In the genomic region with DNA sequence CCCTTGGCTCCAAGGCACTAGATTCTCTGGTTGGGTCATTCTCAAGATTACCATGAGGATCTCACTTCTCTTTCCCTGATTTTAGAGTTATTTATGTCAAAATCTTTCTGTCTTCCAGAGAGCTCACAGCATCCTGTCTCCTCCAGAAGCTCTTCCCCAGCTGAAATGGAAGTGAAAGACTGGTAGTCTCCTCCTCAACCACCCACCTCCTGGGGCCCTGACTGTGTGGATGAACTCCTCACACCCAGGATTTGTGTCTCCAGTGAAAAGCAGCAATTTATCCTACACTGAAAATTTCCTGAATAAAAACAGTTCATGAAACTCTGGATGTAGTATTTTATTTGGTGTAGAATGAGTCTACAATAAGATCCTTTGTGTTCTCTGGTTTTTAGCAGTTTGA, we compare ENCODE assay signal across 18 cellular contexts. TPM values are rescaled to one million over a fixed set of nuclear protein-coding genes. Genes with fewer than 3 reads are reported as not detected.
"Had no signal": no experiment of that assay in that cellular context is flagged by ENCODE, and none has a peak within 500 bp of the region (broad histone marks: within the 10 kb centered on the region; RNA-seq: fewer than 3 reads in every experiment).

No MANE protein-coding gene starts in this region.

- FAIRE-seq: islet of Langerhans had no signal

- H3K27ac Mint-ChIP-seq: activated naive CD4-positive, alpha-beta T cell treated with anti-CD3 and anti-CD28 coated beads, Interleukin-2, amount 10 ng/mL, durations not matched to agents 7 days and 5 days; activated T-helper 2 cell treated with anti-CD3 and anti-CD28 coated beads, Interferon-gamma antibody, Interleukin-2, Interleukin-4, amounts not matched to agents 10 μg/mL and 5 μg/mL and 100 μg/mL, durations not matched to agents 14 hours and 24 hours and 36 hours; effector memory CD8-positive, alpha-beta T cell; nephron progenitor cell had no signal

- H3K36me3 ChIP-seq: ovary, spleen, upper lobe of right lung had no signal

- H3K36me3 Mint-ChIP-seq: activated naive CD4-positive, alpha-beta T cell treated with anti-CD3 and anti-CD28 coated beads, Interleukin-2, amount 10 ng/mL, durations not matched to agents 7 days and 5 days had no signal

- H3K4me1 Mint-ChIP-seq: activated naive CD4-positive, alpha-beta T cell treated with anti-CD3 and anti-CD28 coated beads, Interleukin-2, amount 10 ng/mL, durations not matched to agents 7 days and 5 days had no signal

- H3K27ac ChIP-seq: ovary had no signal

- H3K27me3 Mint-ChIP-seq: stimulated activated memory B cell treated with anti-CD40 and anti-IgM and Interleukin-4, amounts not matched to agents 10 μg/mL and 1 μg/mL and 100 μg/mL, for 72 hours had no signal

- ATAC-seq: effector memory CD8-positive, alpha-beta T cell; left lobe of liver; stimulated activated memory B cell treated with anti-CD40 and anti-IgM and Interleukin-4, amounts not matched to agents 10 μg/mL and 1 μg/mL and 100 μg/mL, for 72 hours had no signal

- H3K9me3 Mint-ChIP-seq: activated naive CD4-positive, alpha-beta T cell treated with anti-CD3 and anti-CD28 coated beads, Interleukin-2, amount 10 ng/mL, durations not matched to agents 7 days and 5 days; activated T-helper 2 cell treated with anti-CD3 and anti-CD28 coated beads, Interferon-gamma antibody, Interleukin-2, Interleukin-4, amounts not matched to agents 10 μg/mL and 5 μg/mL and 100 μg/mL, durations not matched to agents 14 hours and 24 hours and 36 hours had no signal

- H3K4me3 Mint-ChIP-seq: activated naive CD4-positive, alpha-beta T cell treated with anti-CD3 and anti-CD28 coated beads, Interleukin-2, amount 10 ng/mL, durations not matched to agents 7 days and 5 days; effector memory CD8-positive, alpha-beta T cell; nephron progenitor cell; stimulated activated memory B cell treated with anti-CD40 and anti-IgM and Interleukin-4, amounts not matched to agents 10 μg/mL and 1 μg/mL and 100 μg/mL, for 72 hours had no signal

- H3K27me3 ChIP-seq: ovary, spleen, upper lobe of right lung had no signal

- H3K4me3 ChIP-seq: ovary, spleen, upper lobe of right lung had no signal

- H3K9me3 ChIP-seq: ovary, upper lobe of right lung had no signal

- DNase-seq: activated CD4-positive, alpha-beta T cell treated with anti-CD3 and anti-CD28 coated beads, Interleukin-2, amount 50 U/mL, for 1 hour; activated naive CD4-positive, alpha-beta T cell treated with anti-CD3 and anti-CD28 coated beads, Interleukin-2, amount 10 ng/mL, durations not matched to agents 7 days and 5 days; central memory CD4-positive, alpha-beta T cell; cortex of kidney; effector memory CD8-positive, alpha-beta T cell; mesendoderm; nephron progenitor cell; ovary; spleen; stimulated activated CD4-positive, alpha-beta T cell treated with anti-CD3 and anti-CD28 coated beads, Interleukin-1b, Interleukin-23, amount 100 ng/mL, for 48 hours; substantia nigra; upper lobe of right lung had no signal

RNA-seq across cellular contexts. Expression of a gene that starts 12.0 kb away (rescaled TPM):
- total RNA-seq: activated T-helper 2 cell treated with anti-CD3 and anti-CD28 coated beads, Interferon-gamma antibody, Interleukin-2, Interleukin-4, amounts not matched to agents 10 μg/mL and 5 μg/mL and 100 μg/mL, durations not matched to agents 14 hours and 24 hours and 36 hours; epithelial cell of proximal tubule; T-helper 2 cell treated with Interferon-gamma antibody and Interleukin-4, amounts not matched to agents 100 ng/mL and 5 ng/mL, for 36 hours had no signal
